ENCODE assay signal across 7 cellular contexts in the genomic region with DNA sequence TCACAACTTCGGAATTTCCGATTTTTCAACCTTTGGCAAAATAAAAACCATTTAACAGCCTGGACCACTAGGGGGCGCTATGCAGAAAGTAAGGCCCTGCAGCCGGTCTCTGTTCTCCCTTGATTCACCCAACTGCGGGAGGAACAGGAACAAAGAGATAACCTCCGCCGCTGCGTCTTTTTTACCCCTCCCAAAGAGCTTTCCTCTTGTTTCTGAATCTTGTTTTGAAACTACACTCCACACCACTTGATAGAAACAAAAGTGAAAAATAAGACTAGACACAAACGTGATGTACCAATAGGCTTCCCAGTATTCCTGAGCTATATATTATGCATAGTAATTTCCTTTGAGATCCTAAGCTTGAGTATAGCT.
DNase-seq lines count a peak whose midpoint lies in the region; ATAC-seq and TF ChIP-seq lines count a peak whose summit lies in the region.

No MANE protein-coding gene starts in this region.

- H3K4me3 ChIP-seq in skeletal muscle satellite cell (ENCODE audit: low read length): no peak overlapping the region

- peak overlapping the region; percentile 58 for H3K4me2 ChIP-seq in skeletal muscle satellite cell (ENCODE audit: low read length)

- H3K36me3 ChIP-seq in skeletal muscle satellite cell (ENCODE audit: insufficient read depth, low read length): no peaks in the 10 kb centered on the region

- TF ChIP-seq CTCF in GM12874 (IDR thresholded peaks at IDR 0.05; ENCODE audit: insufficient read depth, low read depth, low read length): peak; percentile 79

- peak; percentile 76 for DNase-seq in NCI-H1694 (lab: John Stamatoyannopoulos, UW)
- peak; percentile 33 to 84 (median 50) for DNase-seq in T-helper 2 cell
- peak in 46 of 58 donors; percentile 1 to 82 (median 20) for DNase-seq in anterior cingulate cortex (lab: John Stamatoyannopoulos, UW)
- peak in 45 of 51 donors; percentile 1 to 76 (median 24) for DNase-seq in hypothalamus (lab: John Stamatoyannopoulos, UW)

- H3K9me3 ChIP-seq in skeletal muscle satellite cell (replicated peaks; ENCODE audit: low read length): no peaks in the 10 kb centered on the region

- H3K9ac ChIP-seq in skeletal muscle satellite cell (ENCODE audit: low read depth, low read length): no peak overlapping the region

- H3K4me1 ChIP-seq in skeletal muscle satellite cell (ENCODE audit: control insufficient read depth, insufficient read depth, low read length): no peaks in the 10 kb centered on the region

- peaks cover 44% of the 10 kb centered on the region for H3K27me3 ChIP-seq in skeletal muscle satellite cell (ENCODE audit: control insufficient read depth, insufficient read depth, low read length)

- ATAC-seq in HG02588 (IDR thresholded peaks at IDR 0.05; ENCODE audit: unreplicated experiment): no peak

Comparison
In these comparisons a context has a peak if more than half of its experiments do, and no peak if none do; other contexts are left out.
1. DNase-seq: peak in every context shown above with its lines; median percentile 76 in NCI-H1694; 50 in T-helper 2 cell; 24 in hypothalamus; 20 in anterior cingulate cortex.